20 cellular contexts compared by ENCODE assay signal in the genomic region with DNA sequence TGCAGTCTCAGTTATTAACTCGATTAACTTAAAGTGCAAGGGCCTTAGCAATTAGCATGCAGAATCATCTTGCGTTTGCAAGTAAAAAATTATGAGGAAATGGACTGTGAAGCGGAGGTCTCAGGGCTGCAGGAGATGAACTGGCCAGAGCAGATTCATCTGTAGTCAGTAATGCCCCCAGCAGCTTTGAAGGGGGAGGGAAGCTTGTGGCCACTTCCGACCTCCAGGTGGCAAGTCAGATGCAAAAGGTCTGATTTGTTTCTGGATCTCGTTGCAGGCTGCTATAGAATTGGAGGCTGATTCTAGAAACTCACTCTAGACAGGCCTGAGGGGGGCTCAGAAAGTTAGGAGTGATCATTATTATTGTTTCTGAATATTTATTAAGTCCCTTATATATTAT.
DNase-seq lines count a peak whose midpoint lies in the region; ATAC-seq, FAIRE-seq and TF ChIP-seq lines count a peak whose summit lies in the region.
"Had no signal": no experiment of that assay in that cellular context is flagged by ENCODE, and none has a peak within 500 bp of the region (broad histone marks: within the 10 kb centered on the region; RNA-seq: fewer than 3 reads in every experiment).

No MANE protein-coding gene starts in this region.

- FAIRE-seq in H1 (lab: Jason Lieb, UNC) = no peak
- FAIRE-seq: A549, GM12878, H54, HepG2, HTR-8/SVneo had no signal

- H3K27me3 ChIP-seq in H1 (replicated peaks in 1 of 4; ENCODE audit: control insufficient read depth in 3 of 4, extremely low read depth in 1 of 4, insufficient read depth in 3 of 4, low read length in 3 of 4) = no peaks in the 10 kb centered on the region
- H3K27me3 ChIP-seq: BLaER1 treated with 17β-estradiol and CSF1 and Interleukin-3, amounts not matched to agents 10 nM and 100 nM had no signal

- no peak overlapping the region for H3K18ac ChIP-seq in H1 (ENCODE audit: extremely low read depth, low read length)

- H2BK120ac ChIP-seq in H1 (replicated peaks; ENCODE audit: low read depth, low read length) = no peak overlapping the region

- no peak overlapping the region for H3K27ac ChIP-seq in H1 (ENCODE audit: low read depth, low read length)
- H3K27ac ChIP-seq: 22Rv1; A549; BLaER1 treated with 17β-estradiol and CSF1 and Interleukin-3, amounts not matched to agents 10 nM and 100 nM had no signal

- no peak overlapping the region for H2BK12ac ChIP-seq in H1 (ENCODE audit: low read depth, low read length)

- H3K79me1 ChIP-seq in H1 (ENCODE audit: low read depth, low read length) = no peaks in the 10 kb centered on the region

- peak overlapping the region in 1 of 2 experiments; percentile 44; a peak in 1 of 4 replicates for H3K4me2 ChIP-seq in H1 (ENCODE audit: insufficient read depth in 1 of 2, low read depth in 2 of 2, low read length in 2 of 2)
- H3K4me2 ChIP-seq: A549; BLaER1 treated with 17β-estradiol and CSF1 and Interleukin-3, amounts not matched to agents 10 nM and 100 nM had no signal

- TF ChIP-seq EP300 in H1 (IDR thresholded peaks at IDR 0.05; ENCODE audit: borderline replicate concordance in 1 of 2, low read depth in 2 of 2, low read length in 2 of 2) = no peak

- H2BK5ac ChIP-seq in H1 (ENCODE audit: low read depth, low read length) = no peak overlapping the region

- no peak overlapping the region for H4K8ac ChIP-seq in H1 (ENCODE audit: extremely low read depth, insufficient read depth, low read length)

- H3K9ac ChIP-seq in H1 (replicated peaks in 1 of 4; ENCODE audit: extremely low read depth in 1 of 4, low read depth in 3 of 4, low read length in 3 of 4) = no peak overlapping the region
- H3K9ac ChIP-seq: BLaER1 treated with 17β-estradiol and CSF1 and Interleukin-3, amounts not matched to agents 10 nM and 100 nM had no signal

- no peak overlapping the region for H3K4ac ChIP-seq in H1 (replicated peaks; ENCODE audit: insufficient read length, low read depth, low read length)

- no peak for TF ChIP-seq POLR2A in H1 (IDR thresholded peaks at IDR 0.05; ENCODE audit: control extremely low read depth in 1 of 2, low read depth in 2 of 2, low read length in 2 of 2)

- no peak overlapping the region for H4K91ac ChIP-seq in H1 (replicated peaks; ENCODE audit: insufficient read length, low read length)

- H3K79me2 ChIP-seq in H1 (ENCODE audit: control insufficient read depth in 1 of 2, insufficient read depth in 2 of 2, low read length in 2 of 2) = no peaks in the 10 kb centered on the region

- DNase-seq in NCI-H82 (lab: John Stamatoyannopoulos, UW) = peak; percentile 7
- DNase-seq in NCI-H82 treated with DMSO at 0.1 percent for 48 hours (lab: John Stamatoyannopoulos, UW; ENCODE audit: unreplicated experiment) = no peak
- DNase-seq in H1 (ENCODE audit: low read depth in 1 of 2, low spot score in 2 of 2) = no peak
- peak; percentile 34 for DNase-seq in iPS-NIHi7 (ENCODE audit: extremely low spot score)
- DNase-seq in NCI-H2196 treated with DMSO at 0.1 percent for 48 hours (lab: John Stamatoyannopoulos, UW; ENCODE audit: unreplicated experiment) = no peak
- no peak for DNase-seq in germinal center (ENCODE audit: low spot score)
- DNase-seq: Calu3; CD8-positive, alpha-beta T cell; DMS79 treated with DMSO at 0.1 percent for 48 hours; GF-D8; HFFc6 had no signal

- no peak overlapping the region for H2AK5ac ChIP-seq in H1 (ENCODE audit: low read depth, low read length)

- no peak overlapping the region for H2BK15ac ChIP-seq in H1 (ENCODE audit: low read length)

- no peaks in the 10 kb centered on the region for H3K23me2 ChIP-seq in H1 (ENCODE audit: low read depth, low read length)

- no peaks in the 10 kb centered on the region for H3K9me3 ChIP-seq in H1 (ENCODE audit: insufficient read depth in 2 of 2, low read depth in 1 of 2, low read length in 1 of 2)
- H3K9me3 ChIP-seq: A549 had no signal

- 60% methylated on average over 5 of the region's 5 CpGs; no CpG with 5 or more reads in 1 of the 2 experiments for WGBS in H1 (ENCODE audit: extremely low coverage in 1 of 2, insufficient coverage in 1 of 2, insufficient read length in 1 of 2, insufficient replicate concordance in 2 of 2, low coverage in 1 of 2, low lambda C conversion rate in 2 of 2, missing lambda C conversion rate in 1 of 2), 2 experiments

- peak overlapping the region in 1 of 4 experiments; percentile 19; a peak in 1 of 8 replicates for H3K4me3 ChIP-seq in H1 (ENCODE audit: extremely low read depth in 1 of 4, insufficient read depth in 2 of 4, low read depth in 3 of 4, low read length in 4 of 4)
- H3K4me3 ChIP-seq: A549; BLaER1 treated with 17β-estradiol and CSF1 and Interleukin-3, amounts not matched to agents 10 nM and 100 nM; GM12878 had no signal

- POLR2A ChIA-PET in H1 (lab: Charles Lee; ENCODE audit: partially characterized antibody) = no interaction called here

- no peak for ATAC-seq in GM21528 (IDR thresholded peaks at IDR 0.05; ENCODE audit: low FRiP score, unreplicated experiment)
- ATAC-seq: A549; CD8-positive, alpha-beta T cell; GM12878; HCT116; HepG2 had no signal

- H2AFZ ChIP-seq in H1 (ENCODE audit: low read length) = no peak overlapping the region; the same call in 1 of the 2 replicates

- no peak overlapping the region for H3K23ac ChIP-seq in H1 (ENCODE audit: insufficient read length)

- no peak overlapping the region for H2BK20ac ChIP-seq in H1 (ENCODE audit: low read length)

- peak in 1 of 3 experiments; percentile 10; a peak in 1 of 4 replicates for TF ChIP-seq CTCF in H1 (IDR thresholded peaks at IDR 0.05; ENCODE audit: control extremely low read depth in 1 of 3, insufficient read depth in 1 of 3, low read depth in 1 of 3, low read length in 3 of 3)

- H3K14ac ChIP-seq in H1 (ENCODE audit: insufficient read length) = no peak overlapping the region

- peaks cover 0 to 7% (median 4%) of the 10 kb centered on the region in 4 experiments; a peak in 4 of 7 replicates for H3K4me1 ChIP-seq in H1 (replicated peaks in 1 of 4; ENCODE audit: control insufficient read depth in 3 of 4, insufficient read depth in 4 of 4, low read length in 3 of 4)
- H3K4me1 ChIP-seq: A549 had no signal

- no peak overlapping the region for H4K5ac ChIP-seq in H1 (ENCODE audit: insufficient read length, low read depth, low read length)

- no peak overlapping the region for H3K56ac ChIP-seq in H1 (replicated peaks; ENCODE audit: insufficient read length, low read depth, low read length)

- no peak; a peak in 1 of 4 replicates for TF ChIP-seq RAD21 in H1 (IDR thresholded peaks at IDR 0.05 in 1 of 2, conservative IDR thresholded peaks at IDR 0.05 in 1 of 2; ENCODE audit: low read depth in 2 of 2, low read length in 2 of 2)

- CTCF ChIA-PET in H1 (lab: Charles Lee; ENCODE audit: partially characterized antibody) = interaction anchor here (0.7 kb wide), 2 partner anchors 9 to 290 kb away, joined by 3 to 4 read pairs; no protein-coding TSS in a partner anchor

- no peaks in the 10 kb centered on the region for H4K20me1 ChIP-seq in H1 (replicated peaks in 1 of 2; ENCODE audit: control insufficient read depth in 1 of 2, insufficient read depth in 2 of 2, low read length in 2 of 2)
- H4K20me1 ChIP-seq: BLaER1 treated with 17β-estradiol and CSF1 and Interleukin-3, amounts not matched to agents 10 nM and 100 nM had no signal

- no peaks in the 10 kb centered on the region for H3K36me3 ChIP-seq in H1 (ENCODE audit: control insufficient read depth in 2 of 4, insufficient read depth in 4 of 4, low read length in 3 of 4)
- H3K36me3 ChIP-seq: BLaER1 treated with 17β-estradiol and CSF1 and Interleukin-3, amounts not matched to agents 10 nM and 100 nM had no signal

TF ChIP-seq in H1, 55 proteins besides CTCF, POLR2A, EP300 and RAD21:
- no peak for TF ChIP-seq BRCA1 (IDR thresholded peaks at IDR 0.05; ENCODE audit: low read depth, low read length)
- peak; percentile 33 for TF ChIP-seq ASH2L (IDR thresholded peaks at IDR 0.05; ENCODE audit: low read length)

Comparison
In these comparisons a context has a peak if more than half of its experiments do, and no peak if none do; other contexts are left out.
1. DNase-seq: peak in NCI-H82 (single experiment) and iPS-NIHi7 (single experiment); none in NCI-H82 treated with DMSO at 0.1 percent for 48 hours (single experiment), H1 (0 of 2), NCI-H2196 treated with DMSO at 0.1 percent for 48 hours (single experiment) and germinal center (single experiment).